35 cellular contexts compared by ENCODE assay signal in genomic region chr2:64656379-64656778, GRCh38. TPM values are rescaled to one million over a fixed set of nuclear protein-coding genes. Genes with fewer than 3 reads are reported as not detected.
A peak's percentile ranks its signal among the peaks of the same experiment; 100 is the strongest.
DNase-seq lines count a peak whose midpoint lies in the region; ATAC-seq, FAIRE-seq and TF ChIP-seq lines count a peak whose summit lies in the region.
"Had no signal": no experiment of that assay in that cellular context is flagged by ENCODE, and none has a peak within 500 bp of the region (broad histone marks: within the 10 kb centered on the region; RNA-seq: fewer than 3 reads in every experiment).

No MANE protein-coding gene starts in this region.

- ATAC-seq in HepG2 (no peak), right lobe of liver (no peak)
- ATAC-seq: activated CD4-positive, alpha-beta T cell treated with anti-CD3 and anti-CD28 coated beads for 36 hours; activated CD8-positive, alpha-beta T cell treated with anti-CD3 and anti-CD28 coated beads for 36 hours; activated T-helper 17 cell treated with anti-CD3 and anti-CD28 coated beads, Interleukin-2, amount 50 U/mL, for 72 hours; foreskin keratinocyte; HCT116; Panc1; stimulated activated naive B cell treated with anti-CD40 and anti-IgM and Interleukin-4, amounts not matched to agents 10 μg/mL and 1 μg/mL and 100 μg/mL, for 72 hours; upper lobe of right lung had no signal

- TF ChIP-seq CTCF in HepG2 (CRISPR knock-in tag; IDR thresholded peaks at IDR 0.05) (no peak), right lobe of liver (IDR thresholded peaks at IDR 0.05) (no peak)

- TF ChIP-seq POLR2A in HepG2 (IDR thresholded peaks at IDR 0.05; ENCODE audit: insufficient read depth in 1 of 2, low read depth in 2 of 2, low read length in 2 of 2) = no peak
- TF ChIP-seq POLR2A in right lobe of liver (IDR thresholded peaks at IDR 0.05) = no peak

- TF ChIP-seq EP300 in HepG2 (IDR thresholded peaks at IDR 0.05; ENCODE audit: low read depth in 2 of 2, low read length in 2 of 2) = peak in 1 of 2 experiments; percentile 59; a peak in 2 of 4 replicates
- TF ChIP-seq EP300 in HepG2 (CRISPR knock-in tag; IDR thresholded peaks at IDR 0.05; ENCODE audit: borderline replicate concordance) = no peak

- H3K27ac Mint-ChIP-seq in activated T-helper 1 cell treated with anti-CD3 and anti-CD28 coated beads, Interleukin-12 subunit alpha, Interleukin-12 subunit beta, Interleukin-2, Interleukin-4 antibody, amounts not matched to agents 30 ng/mL and 10 ng/mL and 1 ng/mL, durations not matched to agents 14 hours and 24 hours and 36 hours = no peak overlapping the region
- H3K27ac Mint-ChIP-seq: activated T-helper 17 cell treated with anti-CD3 and anti-CD28 coated beads, Interleukin-2, amount 50 U/mL, for 72 hours had no signal

- no peak overlapping the region for H3K9ac ChIP-seq in HepG2 (ENCODE audit: insufficient read depth, low read depth, low read length)

- H3K4me3 Mint-ChIP-seq in activated T-helper 1 cell treated with anti-CD3 and anti-CD28 coated beads, Interleukin-12 subunit alpha, Interleukin-12 subunit beta, Interleukin-2, Interleukin-4 antibody, amounts not matched to agents 30 ng/mL and 10 ng/mL and 1 ng/mL, durations not matched to agents 14 hours and 24 hours and 36 hours = no peak overlapping the region
- H3K4me3 Mint-ChIP-seq: activated CD4-positive, alpha-beta T cell treated with anti-CD3 and anti-CD28 coated beads for 36 hours; activated naive CD4-positive, alpha-beta T cell treated with anti-CD3 and anti-CD28 coated beads, Interleukin-2, amount 10 ng/mL, durations not matched to agents 7 days and 5 days had no signal

- H3K4me2 ChIP-seq in HepG2 (ENCODE audit: low read depth, low read length) = peak overlapping the region; percentile 90; the same call in 1 of the 2 replicates

- H3K9me3 ChIP-seq in HepG2 (ENCODE audit: low read length) = no peaks in the 10 kb centered on the region
- no peaks in the 10 kb centered on the region for H3K9me3 ChIP-seq in right lobe of liver
- H3K9me3 ChIP-seq: esophagus squamous epithelium, left ventricle myocardium inferior, suprapubic skin, upper lobe of right lung had no signal

- H3K79me2 ChIP-seq in HepG2 (ENCODE audit: insufficient read depth, low read length) = peaks cover 24% of the 10 kb centered on the region

- H3K27me3 Mint-ChIP-seq in activated T-helper 1 cell treated with anti-CD3 and anti-CD28 coated beads, Interleukin-12 subunit alpha, Interleukin-12 subunit beta, Interleukin-2, Interleukin-4 antibody, amounts not matched to agents 30 ng/mL and 10 ng/mL and 1 ng/mL, durations not matched to agents 14 hours and 24 hours and 36 hours (ENCODE audit: insufficient read depth) = peaks cover 2% of the 10 kb centered on the region
- H3K27me3 Mint-ChIP-seq: activated CD4-positive, alpha-beta T cell treated with anti-CD3 and anti-CD28 coated beads for 36 hours; activated CD8-positive, alpha-beta T cell treated with anti-CD3 and anti-CD28 coated beads for 36 hours; activated T-helper 17 cell treated with anti-CD3 and anti-CD28 coated beads, Interleukin-2, amount 50 U/mL, for 72 hours; CD8-positive, alpha-beta memory T cell; stimulated activated naive B cell treated with anti-CD40 and anti-IgM and Interleukin-4, amounts not matched to agents 10 μg/mL and 1 μg/mL and 100 μg/mL, for 72 hours had no signal

- POLR2A ChIA-PET in HepG2 (lab: Yijun Ruan, JAX) = interaction anchor here (3.2 to 9.0 kb wide), 7 partner anchors 8 to 175 kb away, joined by 24 to 282 read pairs (median 48); no protein-coding TSS in a partner anchor

- intact Hi-C loops in HepG2 (cut with micrococcal nuclease; ENCODE audit: unreplicated experiment) (no loop called here), right lobe of liver (cut with DNase I) (no loop called here)
- intact Hi-C loops in activated T-helper 1 cell treated with anti-CD3 and anti-CD28 coated beads, Interleukin-12 subunit alpha, Interleukin-12 subunit beta, Interleukin-2, Interleukin-4 antibody, amounts not matched to agents 30 ng/mL and 10 ng/mL and 1 ng/mL, durations not matched to agents 14 hours and 24 hours and 36 hours (cut with micrococcal nuclease) = loop anchor here (10.0 kb wide), 2 partner anchors 622 to 812 kb away; partner anchors contain the start of gene UGP2

- H3K4me1 ChIP-seq in HepG2 (ENCODE audit: insufficient read depth, low read length) (peaks cover 52% of the 10 kb centered on the region), right lobe of liver (peaks cover 0 to 20% (median 4%) of the 10 kb centered on the region in 4 donors)

- DNase-seq in HepG2 (ENCODE audit: low spot score) (peak; percentile 76), right lobe of liver (no peak), NCI-H226 (peak; percentile 65), iris pigment epithelial cell (ENCODE audit: low read depth) (peak; percentile 15), DMS53 treated with DMSO at 0.1 percent for 48 hours (lab: John Stamatoyannopoulos, UW; ENCODE audit: unreplicated experiment) (no peak), hippocampal formation (lab: John Stamatoyannopoulos, UW) (no peak), dedifferentiated amniotic fluid mesenchymal stem cell (ENCODE audit: extremely low spot score) (no peak)
- no peak for DNase-seq in activated T-helper 1 cell treated with anti-CD3 and anti-CD28 coated beads, Interleukin-12 subunit alpha, Interleukin-12 subunit beta, Interleukin-2, Interleukin-4 antibody, amounts not matched to agents 30 ng/mL and 10 ng/mL and 1 ng/mL, durations not matched to agents 14 hours and 24 hours and 36 hours (ENCODE audit: low spot score)
- DNase-seq: 8988T; activated CD8-positive, alpha-beta memory T cell treated with anti-CD3 and anti-CD28 coated beads, Interleukin-2, amount 50 U/mL, for 48 hours; activated naive CD4-positive, alpha-beta T cell treated with anti-CD3 and anti-CD28 coated beads, Interleukin-2, amount 10 ng/mL, durations not matched to agents 7 days and 5 days; amygdala; CD8-positive, alpha-beta memory T cell; dorsolateral prefrontal cortex; esophagus squamous epithelium; foreskin keratinocyte; head of caudate nucleus; left ventricle myocardium inferior; mesendoderm; NCI-H1105; NCI-H187; NCI-H2171; NCI-H524 treated with DMSO at 0.1 percent for 48 hours; occipital lobe; SHP77 treated with DMSO at 0.1 percent for 48 hours; stimulated activated CD4-positive, alpha-beta T cell treated with anti-CD3 and anti-CD28 coated beads, Interleukin-15, amount 100 ng/mL, for 24 hours; stimulated activated naive B cell treated with anti-CD40 and anti-IgM and Interleukin-4, amounts not matched to agents 10 μg/mL and 1 μg/mL and 100 μg/mL, for 72 hours; upper lobe of right lung had no signal

- H3K4me3 ChIP-seq in HepG2 (replicated peaks in 1 of 3; ENCODE audit: insufficient read depth in 1 of 3, low read depth in 2 of 3, low read length in 3 of 3) (no peak overlapping the region), right lobe of liver (no peak overlapping the region)
- H3K4me3 ChIP-seq: dorsolateral prefrontal cortex, esophagus squamous epithelium, left ventricle myocardium inferior, suprapubic skin, upper lobe of right lung had no signal

- H3K4me1 Mint-ChIP-seq in activated T-helper 1 cell treated with anti-CD3 and anti-CD28 coated beads, Interleukin-12 subunit alpha, Interleukin-12 subunit beta, Interleukin-2, Interleukin-4 antibody, amounts not matched to agents 30 ng/mL and 10 ng/mL and 1 ng/mL, durations not matched to agents 14 hours and 24 hours and 36 hours (ENCODE audit: low read depth) = peaks cover 53% of the 10 kb centered on the region

- H3K27ac ChIP-seq in HepG2 (ENCODE audit: extremely low read length, insufficient read depth, low read length) = peak overlapping the region; percentile 92
- H3K27ac ChIP-seq in right lobe of liver = no peak overlapping the region
- H3K27ac ChIP-seq: dorsolateral prefrontal cortex, foreskin keratinocyte, left ventricle myocardium inferior, upper lobe of right lung had no signal

- H2AFZ ChIP-seq in HepG2 (ENCODE audit: low read length) = no peak overlapping the region

- H4K20me1 ChIP-seq in HepG2 (ENCODE audit: insufficient read depth, low read length) = peaks cover 14% of the 10 kb centered on the region

- TF ChIP-seq RAD21 in HepG2 (CRISPR knock-in tag; IDR thresholded peaks at IDR 0.05) = no peak

- CTCF ChIA-PET in HepG2 (lab: Yijun Ruan, JAX; ENCODE audit: low intra/inter-chr PET ratio, low total read pairs) = no interaction called here

- H3K36me3 Mint-ChIP-seq in activated T-helper 1 cell treated with anti-CD3 and anti-CD28 coated beads, Interleukin-12 subunit alpha, Interleukin-12 subunit beta, Interleukin-2, Interleukin-4 antibody, amounts not matched to agents 30 ng/mL and 10 ng/mL and 1 ng/mL, durations not matched to agents 14 hours and 24 hours and 36 hours (ENCODE audit: low read depth) = peaks cover 5% of the 10 kb centered on the region
- H3K36me3 Mint-ChIP-seq: activated naive CD4-positive, alpha-beta T cell treated with anti-CD3 and anti-CD28 coated beads, Interleukin-2, amount 10 ng/mL, durations not matched to agents 7 days and 5 days had no signal

- in situ Hi-C loops in HepG2 (cut with HindIII; ENCODE audit: extremely low pct_ligation_motif_present, low pct_unique_long_range_greater_than_20kb) = no loop called here

- H3K27me3 ChIP-seq in HepG2 (ENCODE audit: control insufficient read depth in 1 of 2, insufficient read depth in 2 of 2, low read length in 2 of 2) (no peaks in the 10 kb centered on the region; a peak in 1 of 5 replicates), right lobe of liver (no peaks in the 10 kb centered on the region)
- H3K27me3 ChIP-seq: dorsolateral prefrontal cortex, esophagus squamous epithelium, foreskin keratinocyte, suprapubic skin, upper lobe of right lung had no signal

- H3K36me3 ChIP-seq in HepG2 (replicated peaks in 1 of 2; ENCODE audit: control insufficient read depth in 1 of 2, insufficient read depth in 2 of 2, low read length in 2 of 2) = no peaks in the 10 kb centered on the region
- H3K36me3 ChIP-seq in right lobe of liver = no peaks in the 10 kb centered on the region
- H3K36me3 ChIP-seq: esophagus squamous epithelium, left ventricle myocardium inferior, suprapubic skin, upper lobe of right lung had no signal

- H3K9me3 Mint-ChIP-seq in activated T-helper 1 cell treated with anti-CD3 and anti-CD28 coated beads, Interleukin-12 subunit alpha, Interleukin-12 subunit beta, Interleukin-2, Interleukin-4 antibody, amounts not matched to agents 30 ng/mL and 10 ng/mL and 1 ng/mL, durations not matched to agents 14 hours and 24 hours and 36 hours = no peaks in the 10 kb centered on the region
- H3K9me3 Mint-ChIP-seq: activated CD8-positive, alpha-beta T cell treated with anti-CD3 and anti-CD28 coated beads for 36 hours; activated naive CD4-positive, alpha-beta T cell treated with anti-CD3 and anti-CD28 coated beads, Interleukin-2, amount 10 ng/mL, durations not matched to agents 7 days and 5 days; activated T-helper 17 cell treated with anti-CD3 and anti-CD28 coated beads, Interleukin-2, amount 50 U/mL, for 72 hours; CD8-positive, alpha-beta memory T cell; stimulated activated naive B cell treated with anti-CD40 and anti-IgM and Interleukin-4, amounts not matched to agents 10 μg/mL and 1 μg/mL and 100 μg/mL, for 72 hours had no signal

- peak; percentile 49 for FAIRE-seq in HepG2 (lab: Jason Lieb, UNC)
- FAIRE-seq: keratinocyte had no signal

- BruUV-seq in HepG2 (replicated peaks; lab: Mats Ljungman, UMichigan) = no TSS peak

- WGBS in HepG2 (ENCODE audit: low lambda C conversion rate) = 38% methylated on average over 2 of the region's 2 CpGs
- 100% methylated on average over 1 of the region's 2 CpGs for WGBS in right lobe of liver (ENCODE audit: insufficient coverage, low coverage, low lambda C conversion rate, missing lambda C conversion rate)

RNA-seq across cellular contexts. Expression of gene SERTAD2, which starts 2.7 kb away (rescaled TPM):
- total RNA-seq in HepG2 (2016; rRNA removed; fragmentation: Illumina TruSeq; extraction: Trizol) = 6.7 and 11.8 TPM in 2 replicates
- total RNA-seq in HepG2 (2016; cell fraction: cytosol; rRNA removed; fragmentation: Illumina TruSeq; extraction: Trizol; ENCODE audit: low read depth) = 1.4 and 1.5 TPM in 2 replicates
- total RNA-seq in HepG2 (2016; cell fraction: insoluble cytoplasmic fraction; rRNA removed; fragmentation: Illumina TruSeq; extraction: Trizol) = 6.7 and 10.6 TPM in 2 replicates
- 7.8 and 8.3 TPM in 2 replicates for total RNA-seq in HepG2 (2016; cell fraction: membrane; rRNA removed; fragmentation: Illumina TruSeq; extraction: Trizol)
- 14.3 and 14.5 TPM in 2 replicates for total RNA-seq in HepG2 (2016; cell fraction: nucleus; rRNA removed; fragmentation: Illumina TruSeq; extraction: Trizol)
- 22.6 and 23.5 TPM in 2 replicates for polyA plus RNA-seq in HepG2 (2011; rRNA removed)
- 18.0 and 25.0 TPM in 2 replicates for polyA plus RNA-seq in HepG2 (2011; cell fraction: cytosol; rRNA removed)
- polyA plus RNA-seq in HepG2 (2011; cell fraction: nucleus; rRNA removed) = 19.6 and 25.0 TPM in 2 replicates
- 42.6 and 46.2 TPM in 2 replicates for polyA plus RNA-seq in HepG2 (2012)
- 1.8 and 2.6 TPM in 2 replicates for polyA plus RNA-seq in HepG2 (2016; cell fraction: cytosol; fragmentation: Illumina TruSeq; extraction: Trizol; ENCODE audit: low read depth)
- 15.8 and 17.6 TPM in 2 replicates for polyA plus RNA-seq in HepG2 (2016; cell fraction: insoluble cytoplasmic fraction; fragmentation: Illumina TruSeq; extraction: Trizol; ENCODE audit: low read depth)
- 6.6 and 6.8 TPM in 2 replicates for polyA plus RNA-seq in HepG2 (2016; cell fraction: membrane; fragmentation: Illumina TruSeq; extraction: Trizol; ENCODE audit: low read depth)
- 25.6 and 26.8 TPM in 2 replicates for polyA plus RNA-seq in HepG2 (2016; cell fraction: nucleus; fragmentation: Illumina TruSeq; extraction: Trizol; ENCODE audit: insufficient read depth, low read depth)
- polyA minus RNA-seq in HepG2 (2011; rRNA and poly(A)+ RNA removed; ENCODE audit: low replicate concordance) = 7.6 and 39.9 TPM in 2 replicates
- polyA minus RNA-seq in HepG2 (2011; cell fraction: cytosol; rRNA and poly(A)+ RNA removed) = 37.8 and 40.2 TPM in 2 replicates
- 37.5 and 39.7 TPM in 2 replicates for polyA minus RNA-seq in HepG2 (2011; cell fraction: nucleus; rRNA and poly(A)+ RNA removed)
- total RNA-seq in right lobe of liver = 10 to 100 TPM in 2 of 6 experiments, 1 to 10 TPM in 4; 3.7 to 14.4 (median 8.4) TPM
- 27.3 and 28.5 TPM in 2 replicates for total RNA-seq in activated T-helper 1 cell treated with anti-CD3 and anti-CD28 coated beads, Interleukin-12 subunit alpha, Interleukin-12 subunit beta, Interleukin-2, Interleukin-4 antibody, amounts not matched to agents 30 ng/mL and 10 ng/mL and 1 ng/mL, durations not matched to agents 14 hours and 24 hours and 36 hours

Comparison
In these comparisons a context has a peak if more than half of its experiments do, and no peak if none do; other contexts are left out.
1. DNase-seq: peak in HepG2 (single experiment), NCI-H226 (single experiment) and iris pigment epithelial cell (single experiment); none in right lobe of liver (0 of 3), DMS53 treated with DMSO at 0.1 percent for 48 hours (single experiment), hippocampal formation (0 of 2), activated T-helper 1 cell treated with anti-CD3 and anti-CD28 coated beads, Interleukin-12 subunit alpha, Interleukin-12 subunit beta, Interleukin-2, Interleukin-4 antibody, amounts not matched to agents 30 ng/mL and 10 ng/mL and 1 ng/mL, durations not matched to agents 14 hours and 24 hours and 36 hours (single experiment) and dedifferentiated amniotic fluid mesenchymal stem cell (single experiment).